Comparison of ENCODE assay signal across 8 cellular contexts in genomic region chr2:53961478-53962216, GRCh38. TPM values are rescaled to one million over a fixed set of nuclear protein-coding genes. Genes with fewer than 3 reads are reported as not detected.
DNase-seq lines count a peak whose midpoint lies in the region; ATAC-seq, FAIRE-seq and TF ChIP-seq lines count a peak whose summit lies in the region.
"Not testable (repeated sequence)": the region's sequence is repeated elsewhere in the genome, so short reads cannot be mapped to it uniquely, and the experiment has no call there.

No MANE protein-coding gene starts in this region.

- H3F3A ChIP-seq in DOHH2 (ENCODE audit: control insufficient read depth, insufficient read depth), result not testable (repeated sequence)

- not testable (repeated sequence) for H3K9ac ChIP-seq in astrocyte (ENCODE audit: low read length)
- peak overlapping the region; percentile 29 for H3K9ac ChIP-seq in endothelial cell of umbilical vein (replicated peaks; ENCODE audit: extremely low read depth, insufficient read depth, low read length)
- peak overlapping the region; percentile 11; the same call in 1 of the 2 replicates for H3K9ac ChIP-seq in iPS-20b (ENCODE audit: low read depth, low read length)

- 42 to 58% (median 51%) methylated on average over 10 of the region's 10 CpGs for WGBS in psoas muscle, 3 donors

- H3K4me3 ChIP-seq in DOHH2 (ENCODE audit: low read length) (peak overlapping the region; percentile 60), endothelial cell of umbilical vein (replicated peaks in 1 of 3; ENCODE audit: insufficient read depth in 1 of 3, low read depth in 1 of 3, low read length in 3 of 3) (peak overlapping the region in 1 of 3 experiments; percentile 8), psoas muscle (peak overlapping the region; percentile 5)
- not testable (repeated sequence) for H3K4me3 ChIP-seq in astrocyte (ENCODE audit: insufficient read depth, low read depth, low read length); iPS-20b (ENCODE audit: low read length)

- not testable (repeated sequence) for H3K36me3 Mint-ChIP-seq in astrocyte (ENCODE audit: low read depth, unreplicated experiment); naive B cell; type B pancreatic cell

- H3K27ac ChIP-seq in DOHH2 (ENCODE audit: low read depth, low read length) (peak overlapping the region; percentile 33), endothelial cell of umbilical vein (ENCODE audit: insufficient read depth, low read depth, low read length) (peak overlapping the region; percentile 51), psoas muscle (peak overlapping the region; percentile 12)
- not testable (repeated sequence) for H3K27ac ChIP-seq in astrocyte (ENCODE audit: low read depth, low read length); iPS-20b (ENCODE audit: low read length)

- CTCF ChIA-PET in endothelial cell of umbilical vein (lab: Charles Lee), result interaction anchor here (1.6 kb wide), 1 partner anchor 9 kb away, joined by 3 read pairs; no protein-coding TSS in a partner anchor

- peaks cover 16% of the 10 kb centered on the region for H3K36me3 ChIP-seq in DOHH2 (ENCODE audit: control insufficient read depth, low read length)
- not testable (repeated sequence) for H3K36me3 ChIP-seq in astrocyte (ENCODE audit: insufficient read depth, low read length); endothelial cell of umbilical vein (ENCODE audit: control insufficient read depth in 2 of 2, extremely low read depth in 1 of 2, insufficient read depth in 2 of 2, low read length in 2 of 2); iPS-20b (ENCODE audit: insufficient read depth, low read depth, low read length); psoas muscle (ENCODE audit: insufficient read depth in 1 of 2, low read depth in 1 of 2)

- H3K9me3 Mint-ChIP-seq in astrocyte (ENCODE audit: unreplicated experiment); naive B cell; type B pancreatic cell: not testable (repeated sequence)

- H3K27me3 Mint-ChIP-seq in astrocyte (ENCODE audit: low read depth, unreplicated experiment); naive B cell; type B pancreatic cell: not testable (repeated sequence)

- POLR2A ChIA-PET in endothelial cell of umbilical vein (lab: Charles Lee), result not testable (repeated sequence)

- not testable (repeated sequence) for TF ChIP-seq POLR2A in endothelial cell of umbilical vein (IDR thresholded peaks at IDR 0.05; ENCODE audit: low read depth, low read length)

- peak in 1 of 2 donors; percentile 41 for ATAC-seq in naive B cell (ENCODE audit: low read depth in 2 of 2)
- ATAC-seq in psoas muscle, result peak in 1 of 4 donors; percentile 46

- DNase-seq in NCI-H510A treated with DMSO at 0.1 percent for 48 hours (lab: John Stamatoyannopoulos, UW) (peak; percentile 12), endothelial cell of umbilical vein (ENCODE audit: low read depth, low spot score) (peak; percentile 59)
- not testable (repeated sequence) for DNase-seq in astrocyte (ENCODE audit: low read depth); naive B cell; psoas muscle; type B pancreatic cell (ENCODE audit: extremely low spot score, unreplicated experiment)

- H3K4me2 ChIP-seq in DOHH2 (ENCODE audit: low read length) (peak overlapping the region; percentile 73), astrocyte (ENCODE audit: low read length) (peak overlapping the region; percentile 39), endothelial cell of umbilical vein (ENCODE audit: insufficient read depth, low read length) (peak overlapping the region; percentile 57)

- intact Hi-C loops in endothelial cell of umbilical vein (cut with micrococcal nuclease), result loop anchor here (10.0 kb wide), 1 partner anchor 493 kb away; the partner anchor contains the start of gene SPTBN1
- intact Hi-C loops in psoas muscle (cut with DNase I), result not testable (repeated sequence)

- peaks cover 43% of the 10 kb centered on the region for H3K4me1 Mint-ChIP-seq in astrocyte (ENCODE audit: low read depth, unreplicated experiment)
- H3K4me1 Mint-ChIP-seq in naive B cell, result peaks cover 47 to 82% (median 68%) of the 10 kb centered on the region in 3 donors
- H3K4me1 Mint-ChIP-seq in type B pancreatic cell (ENCODE audit: unreplicated experiment), result peaks cover 35% of the 10 kb centered on the region

- not testable (repeated sequence) for FAIRE-seq in astrocyte (lab: Jason Lieb, UNC)
- FAIRE-seq in endothelial cell of umbilical vein (lab: Jason Lieb, UNC), result peak; percentile 48

- BruUV-seq in endothelial cell of umbilical vein (replicated peaks; lab: Mats Ljungman, UMichigan), result TSS peak; percentile 53

- H3K79me2 ChIP-seq in DOHH2 (ENCODE audit: control insufficient read depth, low read length) (peaks cover 100% of the 10 kb centered on the region), astrocyte (ENCODE audit: insufficient read depth, low read length) (peaks cover 100% of the 10 kb centered on the region), endothelial cell of umbilical vein (ENCODE audit: control insufficient read depth, insufficient read depth, low read length) (peaks cover 97% of the 10 kb centered on the region)

- dilution Hi-C loops in endothelial cell of umbilical vein (cut with MboI; ENCODE audit: extremely low pct_ligation_motif_present, low sequenced_read_pairs), result not testable (repeated sequence)

- not testable (repeated sequence) for H2AFZ ChIP-seq in astrocyte (ENCODE audit: low read depth, low read length); endothelial cell of umbilical vein (ENCODE audit: low read depth, low read length)

- not testable (repeated sequence) for TF ChIP-seq CTCF in DOHH2 (IDR thresholded peaks at IDR 0.05; ENCODE audit: low read depth, low read length, poor library complexity, severe bottlenecking); astrocyte (IDR thresholded peaks at IDR 0.05; ENCODE audit: insufficient read depth, low read depth, low read length); endothelial cell of umbilical vein (IDR thresholded peaks at IDR 0.05; ENCODE audit: extremely low read depth in 1 of 2, insufficient read depth in 1 of 2, low read depth in 1 of 2, low read length in 2 of 2); psoas muscle (IDR thresholded peaks at IDR 0.05); type B pancreatic cell (conservative IDR thresholded peaks at IDR 0.05)

- H3K9me2 ChIP-seq in DOHH2 (replicated peaks; ENCODE audit: control insufficient read depth, low read length), result not testable (repeated sequence)

- not testable (repeated sequence) for H3K27me3 ChIP-seq in DOHH2 (ENCODE audit: control insufficient read depth, low read length); astrocyte (ENCODE audit: insufficient read depth, low read length); endothelial cell of umbilical vein (ENCODE audit: control insufficient read depth in 2 of 2, insufficient read depth in 2 of 2, low read length in 2 of 2); iPS-20b (ENCODE audit: insufficient read depth, low read length); psoas muscle (ENCODE audit: insufficient read depth in 3 of 3, low read length in 2 of 3)

- H4K20me1 ChIP-seq in DOHH2 (ENCODE audit: control insufficient read depth, insufficient read depth, low read depth, low read length); endothelial cell of umbilical vein (replicated peaks; ENCODE audit: control insufficient read depth, extremely low read depth, insufficient read depth, low read length): not testable (repeated sequence)
- H4K20me1 ChIP-seq in astrocyte (ENCODE audit: insufficient read depth, low read length), result peaks cover 82% of the 10 kb centered on the region

- not testable (repeated sequence) for H3K9me3 ChIP-seq in DOHH2 (ENCODE audit: control insufficient read depth, insufficient read depth, low read length); astrocyte (ENCODE audit: insufficient read depth, low read depth, low read length); endothelial cell of umbilical vein (replicated peaks; ENCODE audit: control insufficient read depth, insufficient read depth, low read length); iPS-20b (ENCODE audit: insufficient read depth, low read depth, low read length); psoas muscle

- H3K9me1 ChIP-seq in endothelial cell of umbilical vein (replicated peaks; ENCODE audit: control insufficient read depth, extremely low read depth, insufficient read depth, low read length), result not testable (repeated sequence)

- H3K4me3 Mint-ChIP-seq in astrocyte (ENCODE audit: unreplicated experiment) (peak overlapping the region; percentile 43), naive B cell (peak overlapping the region; percentile 41 to 84 (median 76)), type B pancreatic cell (peak overlapping the region; percentile 72)

- peaks cover 65% of the 10 kb centered on the region for H3K4me1 ChIP-seq in DOHH2 (ENCODE audit: control insufficient read depth, low read length)
- H3K4me1 ChIP-seq in astrocyte (ENCODE audit: insufficient read depth, low read length), result not testable (repeated sequence)
- peaks cover 17% of the 10 kb centered on the region for H3K4me1 ChIP-seq in endothelial cell of umbilical vein (ENCODE audit: control insufficient read depth, extremely low read depth, insufficient read depth, low read length)
- peaks cover 32% of the 10 kb centered on the region for H3K4me1 ChIP-seq in iPS-20b (ENCODE audit: insufficient read depth, low read length)
- peaks cover 36% of the 10 kb centered on the region for H3K4me1 ChIP-seq in psoas muscle

- peak overlapping the region; percentile 90 for H3K27ac Mint-ChIP-seq in astrocyte (ENCODE audit: unreplicated experiment)
- peak overlapping the region; percentile 79 to 93 (median 85) for H3K27ac Mint-ChIP-seq in naive B cell
- H3K27ac Mint-ChIP-seq in type B pancreatic cell, result peak overlapping the region; percentile 89

RNA-seq across cellular contexts. Expression of gene PSME4, which starts 9.1 kb away (rescaled TPM):
- total RNA-seq in astrocyte (101 and 110 TPM in 2 replicates), endothelial cell of umbilical vein (82.6 and 83.4 TPM in 2 replicates), psoas muscle (100 to 1,000 TPM in 3 of 4 donors, 10 to 100 TPM in 1; 67.0 to 140 (median 116) TPM), type B pancreatic cell (ENCODE audit: low replicate concordance) (59.0 and 65.6 TPM in 2 replicates)
- polyA plus RNA-seq in endothelial cell of umbilical vein (24.7 TPM in 2 replicates), naive B cell (ENCODE audit: low read depth in 6 of 6) (10 to 100 TPM in 2 of 6 donors, 1 to 10 TPM in 4; 5.2 to 12.4 (median 7.2) TPM), psoas muscle (100 to 1,000 TPM in 1 of 3 donors, 10 to 100 TPM in 2; 55.2 to 189 (median 74.4) TPM)
- polyA plus RNA-seq in endothelial cell of umbilical vein (2011; cell fraction: cytosol; rRNA removed), result 28.5 and 30.3 TPM in 2 replicates
- polyA plus RNA-seq in endothelial cell of umbilical vein (2011; cell fraction: nucleus; rRNA removed), result 86.5 and 86.7 TPM in 2 replicates
- polyA plus RNA-seq in endothelial cell of umbilical vein (2012), result 49.3 and 72.3 TPM in 2 replicates
- polyA minus RNA-seq in endothelial cell of umbilical vein, result 63.8 and 69.2 TPM in 2 replicates
- polyA minus RNA-seq in endothelial cell of umbilical vein (2011; cell fraction: cytosol; rRNA and poly(A)+ RNA removed), result 37.9 TPM
- polyA minus RNA-seq in endothelial cell of umbilical vein (2011; cell fraction: nucleus; rRNA and poly(A)+ RNA removed), result 105 and 142 TPM in 2 replicates
